16 cellular contexts compared by ENCODE assay signal in the genomic region with DNA sequence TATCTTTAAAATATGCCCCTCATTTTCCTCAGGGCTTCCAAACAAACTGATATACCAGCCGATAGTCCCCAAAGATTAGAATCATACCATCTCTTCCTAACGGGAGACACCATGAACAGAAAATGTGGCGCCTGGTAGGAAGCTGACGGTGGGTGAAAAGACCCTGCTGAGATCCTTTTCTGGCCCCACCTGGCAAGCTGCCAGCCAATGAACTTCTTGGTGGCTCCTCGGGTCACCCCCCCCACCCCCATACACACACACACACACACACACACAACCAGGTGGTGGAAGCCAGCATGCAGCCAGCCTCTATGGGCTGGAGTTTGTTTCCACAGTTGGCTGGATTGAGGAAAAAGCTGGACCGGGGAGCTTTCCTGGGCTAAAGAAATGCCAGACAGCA. TPM values are rescaled to one million over a fixed set of nuclear protein-coding genes. Genes with fewer than 3 reads are reported as not detected.
DNase-seq lines count a peak whose midpoint lies in the region; ATAC-seq and TF ChIP-seq lines count a peak whose summit lies in the region.
"Had no signal": no experiment of that assay in that cellular context is flagged by ENCODE, and none has a peak within 500 bp of the region (broad histone marks: within the 10 kb centered on the region; RNA-seq: fewer than 3 reads in every experiment).

No MANE protein-coding gene starts in this region.

- no peak for TF ChIP-seq EP300 in stomach (IDR thresholded peaks at IDR 0.05)

- no peak for ATAC-seq in central memory CD8-positive, alpha-beta T cell (replicated peaks; ENCODE audit: extremely low read depth, poor library complexity, severe bottlenecking)
- ATAC-seq in GM18502 (IDR thresholded peaks at IDR 0.05; ENCODE audit: poor library complexity, unreplicated experiment): no peak
- ATAC-seq: activated naive CD4-positive, alpha-beta T cell treated with anti-CD3 and anti-CD28 coated beads, Interleukin-2, amount 50 U/mL, for 72 hours; foreskin keratinocyte; stimulated activated naive CD8-positive, alpha-beta T cell treated with anti-CD3 and anti-CD28 coated beads, Interleukin-15, Interleukin-2, amounts not matched to agents 100 U/mL and 50 U/mL, for 24 hours had no signal

- no peak overlapping the region for H2AFZ ChIP-seq in H9 (ENCODE audit: low read length)

- H3K4me1 ChIP-seq in HUES64 (ENCODE audit: insufficient read depth, low read length): peaks cover 27% of the 10 kb centered on the region
- H3K4me1 ChIP-seq in muscle layer of colon (ENCODE audit: insufficient read depth, low read length): peaks cover 31% of the 10 kb centered on the region
- H3K4me1 ChIP-seq in stomach: peaks cover 7 to 60% (median 26%) of the 10 kb centered on the region in 4 donors
- H3K4me1 ChIP-seq in H9 (ENCODE audit: insufficient read depth, low read length): peaks cover 10% of the 10 kb centered on the region
- H3K4me1 ChIP-seq: foreskin keratinocyte had no signal

- no peaks in the 10 kb centered on the region for H3K79me1 ChIP-seq in H9 (ENCODE audit: insufficient read depth, low read depth, low read length, poor library complexity, severe bottlenecking)

- H4K5ac ChIP-seq in H9 (ENCODE audit: insufficient read length, low read depth, low read length): no peak overlapping the region

- H3K14ac ChIP-seq in H9 (ENCODE audit: insufficient read depth, low read length): no peak overlapping the region

- H3K9me3 ChIP-seq in HUES64 (ENCODE audit: insufficient read depth, low read depth, low read length) (no peaks in the 10 kb centered on the region), muscle layer of colon (ENCODE audit: low read length) (no peaks in the 10 kb centered on the region), stomach (no peaks in the 10 kb centered on the region), H9 (ENCODE audit: control insufficient read depth, low read depth, low read length) (no peaks in the 10 kb centered on the region)
- H3K9me3 ChIP-seq: spleen had no signal

- H2BK12ac ChIP-seq in H9 (ENCODE audit: insufficient read length, low read depth, low read length): no peak overlapping the region

- H3K36me3 Mint-ChIP-seq in central memory CD8-positive, alpha-beta T cell (ENCODE audit: insufficient read depth): peaks cover 9% of the 10 kb centered on the region
- H3K36me3 Mint-ChIP-seq in H9 (ENCODE audit: insufficient read depth in 1 of 3, low read depth in 3 of 3): peaks cover 0 to 10% (median 0%) of the 10 kb centered on the region in 3 experiments; a peak in 1 of 7 replicates
- H3K36me3 Mint-ChIP-seq: activated naive CD4-positive, alpha-beta T cell treated with anti-CD3 and anti-CD28 coated beads, Interleukin-2, amount 50 U/mL, for 72 hours had no signal

- H4K8ac ChIP-seq in H9 (replicated peaks; ENCODE audit: insufficient read length, low read depth, low read length): no peak overlapping the region

- no peak overlapping the region for H2BK120ac ChIP-seq in H9 (ENCODE audit: low read depth, low read length, poor library complexity, severe bottlenecking)

- no peak for TF ChIP-seq POLR2A in stomach (IDR thresholded peaks at IDR 0.05)

- no peak overlapping the region for H3K23ac ChIP-seq in H9 (ENCODE audit: insufficient read length, low read depth, low read length)

- H3K27ac Mint-ChIP-seq in central memory CD8-positive, alpha-beta T cell (ENCODE audit: low read depth): no peak overlapping the region
- H3K27ac Mint-ChIP-seq in H9: peak overlapping the region in 1 of 3 experiments; percentile 12; a peak in 1 of 7 replicates
- H3K27ac Mint-ChIP-seq: activated naive CD4-positive, alpha-beta T cell treated with anti-CD3 and anti-CD28 coated beads, Interleukin-2, amount 50 U/mL, for 72 hours had no signal

- H2BK5ac ChIP-seq in H9 (ENCODE audit: insufficient read length, low read length): no peak overlapping the region

- no peaks in the 10 kb centered on the region for H4K20me1 ChIP-seq in H9 (ENCODE audit: control insufficient read depth, insufficient read depth, insufficient read length)

- H3K9me3 Mint-ChIP-seq in central memory CD8-positive, alpha-beta T cell: no peaks in the 10 kb centered on the region
- no peaks in the 10 kb centered on the region; a peak in 1 of 5 replicates for H3K9me3 Mint-ChIP-seq in H9
- H3K9me3 Mint-ChIP-seq: activated CD4-positive, alpha-beta T cell treated with anti-CD3 and anti-CD28 coated beads, Interleukin-2, amount 10 ng/mL, durations not matched to agents 24 days and 14 days; activated naive CD4-positive, alpha-beta T cell treated with anti-CD3 and anti-CD28 coated beads, Interleukin-2, amount 50 U/mL, for 72 hours had no signal

- no peak overlapping the region for H3K4ac ChIP-seq in H9 (ENCODE audit: low read depth, low read length)

- H3K27me3 Mint-ChIP-seq in central memory CD8-positive, alpha-beta T cell: no peaks in the 10 kb centered on the region
- H3K27me3 Mint-ChIP-seq in H9 (ENCODE audit: low read depth): peaks cover 15% of the 10 kb centered on the region

- peaks cover 22% of the 10 kb centered on the region for H3K4me1 Mint-ChIP-seq in central memory CD8-positive, alpha-beta T cell
- peaks cover 36 to 47% of the 10 kb centered on the region in 2 experiments for H3K4me1 Mint-ChIP-seq in H9

- H2BK15ac ChIP-seq in H9 (ENCODE audit: low read depth, low read length): no peak overlapping the region

- peak overlapping the region; percentile 73 for H3K4me3 Mint-ChIP-seq in central memory CD8-positive, alpha-beta T cell
- no peak overlapping the region for H3K4me3 Mint-ChIP-seq in H9

- H2AK5ac ChIP-seq in H9 (ENCODE audit: insufficient read length, low read length): no peak overlapping the region

- H3K4me3 ChIP-seq in HUES64 (ENCODE audit: low read length) (no peak overlapping the region), muscle layer of colon (ENCODE audit: low read depth in 1 of 2, low read length in 2 of 2) (no peak overlapping the region), stomach (no peak overlapping the region)
- H3K4me3 ChIP-seq: spleen had no signal

- H4K91ac ChIP-seq in H9 (ENCODE audit: insufficient read length, low read depth, low read length): no peak overlapping the region

- no peak overlapping the region for H2BK20ac ChIP-seq in H9 (ENCODE audit: low read depth, low read length, poor library complexity, severe bottlenecking)

- H3K27ac ChIP-seq in HUES64 (ENCODE audit: low read depth, low read length) (peak overlapping the region; percentile 74; the same call in 1 of the 2 replicates), muscle layer of colon (ENCODE audit: low read depth, low read length) (peak overlapping the region; percentile 71), stomach (peak overlapping the region in 3 of 5 donors; percentile 57 to 83 (median 77)), H9 (ENCODE audit: insufficient read length, low read depth, low read length) (no peak overlapping the region)
- H3K27ac ChIP-seq: foreskin keratinocyte had no signal

- no peak overlapping the region for H3K18ac ChIP-seq in H9 (ENCODE audit: insufficient read length, low read depth, low read length)

- H3K4me2 ChIP-seq in H9 (ENCODE audit: insufficient read depth, insufficient read length, low read length): no peak overlapping the region

- TF ChIP-seq CTCF in stomach (IDR thresholded peaks at IDR 0.05) (no peak), H9 (conservative IDR thresholded peaks at IDR 0.05) (no peak)

- H3K79me2 ChIP-seq in H9 (ENCODE audit: insufficient read depth, low read length): no peaks in the 10 kb centered on the region

- WGBS in HUES64: 90% methylated on average over 6 of the region's 6 CpGs
- 66 to 77% (median 77%) methylated on average over 6 of the region's 6 CpGs for WGBS in stomach, 5 donors
- WGBS in H9 (ENCODE audit: extremely low coverage, insufficient read length, low lambda C conversion rate): no CpG with 5 or more reads among the region's 6 CpGs

- H3K9ac ChIP-seq in HUES64 (ENCODE audit: low read depth, low read length) (0 out of 2 replicates have a peak overlapping the region, but pooled peaks have one; percentile 19), muscle layer of colon (ENCODE audit: low read length) (no peak overlapping the region), H9 (ENCODE audit: extremely low read depth, insufficient read length, low read length) (no peak overlapping the region)

- no peak overlapping the region for H3T11ph ChIP-seq in H9 (ENCODE audit: low read length)

- H3K36me3 ChIP-seq in HUES64 (ENCODE audit: insufficient read depth, low read length) (no peaks in the 10 kb centered on the region), muscle layer of colon (ENCODE audit: insufficient read depth, low read length) (no peaks in the 10 kb centered on the region), stomach (no peaks in the 10 kb centered on the region)

- DNase-seq in central memory CD8-positive, alpha-beta T cell (ENCODE audit: low spot score in 2 of 2): no peak
- no peak for DNase-seq in stomach
- no peak for DNase-seq in NCI-H2107 (lab: John Stamatoyannopoulos, UW)
- no peak for DNase-seq in T-helper 2 cell
- no peak for DNase-seq in H9
- DNase-seq: activated CD4-positive, alpha-beta T cell treated with anti-CD3 and anti-CD28 coated beads, Interleukin-2, amount 10 ng/mL, durations not matched to agents 24 days and 14 days; activated T-cell treated with anti-CD3 and anti-CD28 coated beads for 4 hours; NCI-H446; SIG-M5; spleen; stimulated activated naive CD8-positive, alpha-beta T cell treated with anti-CD3 and anti-CD28 coated beads, Interleukin-15, Interleukin-2, amounts not matched to agents 100 U/mL and 50 U/mL, for 24 hours had no signal

- intact Hi-C loops in stomach (cut with DNase I; ENCODE audit: low total_unique reads): loop anchor here (5.0 kb wide), 1 partner anchor 62 kb away; no protein-coding TSS in a partner anchor

- H3K23me2 ChIP-seq in H9 (ENCODE audit: insufficient read length, low read depth, low read length, poor library complexity, severe bottlenecking): no peaks in the 10 kb centered on the region

- H3K27me3 ChIP-seq in HUES64 (ENCODE audit: insufficient read depth, low read length) (no peaks in the 10 kb centered on the region), muscle layer of colon (ENCODE audit: control insufficient read depth in 1 of 2, insufficient read depth in 2 of 2, low read length in 2 of 2) (no peaks in the 10 kb centered on the region), stomach (peaks cover 0 to 6% (median 0%) of the 10 kb centered on the region in 3 donors), H9 (ENCODE audit: insufficient read depth, low read length) (no peaks in the 10 kb centered on the region)

- H3K56ac ChIP-seq in H9 (ENCODE audit: insufficient read length, low read depth, low read length): no peak overlapping the region

RNA-seq across cellular contexts. Expression of gene CCIN, which starts 4.8 kb away (rescaled TPM):
- polyA plus RNA-seq in HUES64 (2013, experiment 1 of 2): 0.30 TPM
- not detected for polyA plus RNA-seq in HUES64 (2013, experiment 2 of 2)
- total RNA-seq in stomach (1 to 10 TPM in 2 of 5 donors, under 1 TPM in 1, not detected in 2; 0.45 to 1.3 (median 1.2) TPM), H9 (2021) (0.11 TPM in 1 of 2 replicates, not detected in the other)
- polyA plus RNA-seq in stomach: under 1 TPM in 2 of 3 donors, not detected in 1; 0.08 to 0.31 TPM
- total RNA-seq: activated CD4-positive, alpha-beta T cell treated with anti-CD3 and anti-CD28 coated beads, Interleukin-2, amount 10 ng/mL, durations not matched to agents 24 days and 14 days; activated naive CD4-positive, alpha-beta T cell treated with anti-CD3 and anti-CD28 coated beads, Interleukin-2, amount 50 U/mL, for 72 hours; foreskin keratinocyte had no signal

RNA-seq across cellular contexts. Expression of gene CLTA, which starts 26.4 kb away (rescaled TPM):
- 246 TPM for polyA plus RNA-seq in HUES64 (2013, experiment 1 of 2)
- polyA plus RNA-seq in HUES64 (2013, experiment 2 of 2): 242 TPM
- total RNA-seq in stomach (100 to 1,000 TPM in 3 of 5 donors, 10 to 100 TPM in 2; 25.1 to 890 (median 117) TPM), H9 (2021) (195 and 212 TPM in 2 replicates)
- 100 to 1,000 TPM; 164 to 322 (median 196) TPM for polyA plus RNA-seq in stomach

RNA-seq across cellular contexts. Expression of gene GLIPR2, which starts 27.8 kb away (rescaled TPM):
- 13.3 TPM for polyA plus RNA-seq in HUES64 (2013, experiment 1 of 2)
- 16.5 TPM for polyA plus RNA-seq in HUES64 (2013, experiment 2 of 2)
- total RNA-seq in stomach (10 to 100 TPM in 4 of 5 donors, 1 to 10 TPM in 1; 3.5 to 40.6 (median 33.5) TPM), H9 (2021) (9.7 and 10.0 TPM in 2 replicates)
- polyA plus RNA-seq in stomach: 10 to 100 TPM; 22.0 to 37.9 (median 32.1) TPM
